Comparison of ENCODE assay signal across 24 cellular contexts in genomic region chr1:223754681-223755431, GRCh38.
"Had no signal": no experiment of that assay in that cellular context is flagged by ENCODE, and none has a peak within 500 bp of the region (broad histone marks: within the 10 kb centered on the region; RNA-seq: fewer than 3 reads in every experiment).

No MANE protein-coding gene starts in this region.

- H3K9me3 ChIP-seq: ascending aorta, left lung, ovary, psoas muscle, right atrium auricular region, stomach, testis, uterus had no signal

- H3K4me3 Mint-ChIP-seq: activated CD8-positive, alpha-beta T cell treated with anti-CD3 and anti-CD28 coated beads, Interleukin-2, amount 10 ng/mL, durations not matched to agents 7 days and 5 days; activated T-helper 17 cell treated with anti-CD3 and anti-CD28 coated beads, Interleukin-2, amount 50 U/mL, for 72 hours; natural killer cell; T-cell; T-helper 2 cell treated with Interferon-gamma antibody and Interleukin-4, amounts not matched to agents 5 μg/mL and 100 μg/mL, for 36 hours had no signal

- H3K9me3 Mint-ChIP-seq: activated naive CD4-positive, alpha-beta T cell treated with anti-CD3 and anti-CD28 coated beads, Interleukin-2, amount 50 U/mL, for 72 hours; activated T-helper 17 cell treated with anti-CD3 and anti-CD28 coated beads, Interleukin-2, amount 50 U/mL, for 72 hours; natural killer cell; T-cell; T-helper 2 cell treated with Interferon-gamma antibody and Interleukin-4, amounts not matched to agents 5 μg/mL and 100 μg/mL, for 36 hours had no signal

- H3K4me1 Mint-ChIP-seq: activated T-helper 17 cell treated with anti-CD3 and anti-CD28 coated beads, Interleukin-2, amount 50 U/mL, for 72 hours had no signal

- H3K27me3 Mint-ChIP-seq: activated T-helper 17 cell treated with anti-CD3 and anti-CD28 coated beads, Interleukin-2, amount 50 U/mL, for 72 hours; T-cell had no signal

- H3K27me3 ChIP-seq: ascending aorta, brain microvascular endothelial cell, left lung, ovary, right atrium auricular region, stomach, testis, uterus had no signal

- H3K4me1 ChIP-seq: ascending aorta, psoas muscle, right atrium auricular region, stomach, testis, uterus had no signal

- H3K4me3 ChIP-seq: ascending aorta, left lung, lung, ovary, psoas muscle, right atrium auricular region, stomach, testis, uterus had no signal

- H3K36me3 ChIP-seq: ovary, uterus, WERI-Rb-1 had no signal

- H3K36me3 Mint-ChIP-seq: activated naive CD4-positive, alpha-beta T cell treated with anti-CD3 and anti-CD28 coated beads, Interleukin-2, amount 50 U/mL, for 72 hours had no signal

- H3K27ac Mint-ChIP-seq: activated CD8-positive, alpha-beta T cell treated with anti-CD3 and anti-CD28 coated beads, Interleukin-2, amount 10 ng/mL, durations not matched to agents 7 days and 5 days; activated naive CD4-positive, alpha-beta T cell treated with anti-CD3 and anti-CD28 coated beads, Interleukin-2, amount 50 U/mL, for 72 hours; activated T-helper 17 cell treated with anti-CD3 and anti-CD28 coated beads, Interleukin-2, amount 50 U/mL, for 72 hours; T-cell; T-helper 2 cell treated with Interferon-gamma antibody and Interleukin-4, amounts not matched to agents 5 μg/mL and 100 μg/mL, for 36 hours had no signal

- DNase-seq: activated CD4-positive, alpha-beta T cell treated with anti-CD3 and anti-CD28 coated beads for 1 hour; activated CD4-positive, alpha-beta T cell treated with anti-CD3 and anti-CD28 coated beads, Interleukin-2, amount 50 U/mL, for 1 hour; activated CD8-positive, alpha-beta T cell treated with anti-CD3 and anti-CD28 coated beads, Interleukin-2, amount 10 ng/mL, durations not matched to agents 7 days and 5 days; brain microvascular endothelial cell; cortex of kidney; foreskin fibroblast; left lung; midbrain; natural killer cell; ovary; psoas muscle; stimulated activated CD4-positive, alpha-beta T cell treated with anti-CD3 and anti-CD28 coated beads, Interleukin-4, amount 100 ng/mL, for 4 hours; stomach; T-cell; testis; trophoblast cell; uterus; WERI-Rb-1 had no signal

- ATAC-seq: activated CD8-positive, alpha-beta T cell treated with anti-CD3 and anti-CD28 coated beads, Interleukin-2, amount 10 ng/mL, durations not matched to agents 7 days and 5 days; activated naive CD4-positive, alpha-beta T cell treated with anti-CD3 and anti-CD28 coated beads, Interleukin-2, amount 50 U/mL, for 72 hours; activated T-helper 17 cell treated with anti-CD3 and anti-CD28 coated beads, Interleukin-2, amount 50 U/mL, for 72 hours; left lung; natural killer cell; psoas muscle; T-cell had no signal

- H3K27ac ChIP-seq: brain microvascular endothelial cell, left lung, ovary, psoas muscle, right atrium auricular region, stomach, testis, uterus, WERI-Rb-1 had no signal
